ENCODE assay signal across 25 cellular contexts in genomic region chr10:95049919-95050318, GRCh38. TPM values are rescaled to one million over a fixed set of nuclear protein-coding genes. Genes with fewer than 3 reads are reported as not detected.
DNase-seq lines count a peak whose midpoint lies in the region; ATAC-seq, FAIRE-seq and TF ChIP-seq lines count a peak whose summit lies in the region.
"Had no signal": no experiment of that assay in that cellular context is flagged by ENCODE, and none has a peak within 500 bp of the region (broad histone marks: within the 10 kb centered on the region; RNA-seq: fewer than 3 reads in every experiment).

No MANE protein-coding gene starts in this region.

- H4K20me1 ChIP-seq in H1 (replicated peaks in 1 of 2; ENCODE audit: control insufficient read depth in 1 of 2, insufficient read depth in 2 of 2, low read length in 2 of 2), result no peaks in the 10 kb centered on the region
- H4K20me1 ChIP-seq: BLaER1 treated with 17β-estradiol and CSF1 and Interleukin-3, amounts not matched to agents 10 nM and 100 nM had no signal

- H2BK20ac ChIP-seq in H1 (ENCODE audit: low read length), result no peak overlapping the region

- H3K27ac ChIP-seq in H1 (ENCODE audit: low read depth, low read length) (no peak overlapping the region), left lung (no peak overlapping the region)
- H3K27ac ChIP-seq: A549; BLaER1 treated with 17β-estradiol and CSF1 and Interleukin-3, amounts not matched to agents 10 nM and 100 nM had no signal

- TF ChIP-seq POLR2A in H1 (IDR thresholded peaks at IDR 0.05; ENCODE audit: control extremely low read depth in 1 of 2, low read depth in 2 of 2, low read length in 2 of 2), result no peak

- no peak for TF ChIP-seq EP300 in H1 (IDR thresholded peaks at IDR 0.05; ENCODE audit: borderline replicate concordance in 1 of 2, low read depth in 2 of 2, low read length in 2 of 2)

- no peaks in the 10 kb centered on the region for H3K36me3 ChIP-seq in H1 (ENCODE audit: control insufficient read depth in 2 of 4, insufficient read depth in 4 of 4, low read length in 3 of 4)
- no peaks in the 10 kb centered on the region for H3K36me3 ChIP-seq in left lung
- H3K36me3 ChIP-seq: BE2C; BLaER1 treated with 17β-estradiol and CSF1 and Interleukin-3, amounts not matched to agents 10 nM and 100 nM had no signal

- H3K9me3 Mint-ChIP-seq in progenitor cell of endocrine pancreas (ENCODE audit: low read depth) (peaks cover 3% of the 10 kb centered on the region), type B pancreatic cell (no peaks in the 10 kb centered on the region)

- H3K56ac ChIP-seq in H1 (replicated peaks; ENCODE audit: insufficient read length, low read depth, low read length), result no peak overlapping the region

- no peak for TF ChIP-seq RAD21 in H1 (IDR thresholded peaks at IDR 0.05 in 1 of 2, conservative IDR thresholded peaks at IDR 0.05 in 1 of 2; ENCODE audit: low read depth in 2 of 2, low read length in 2 of 2)

- no peak overlapping the region for H2BK5ac ChIP-seq in H1 (ENCODE audit: low read depth, low read length)

- H2BK120ac ChIP-seq in H1 (replicated peaks; ENCODE audit: low read depth, low read length), result no peak overlapping the region

- no peak overlapping the region for H3K4ac ChIP-seq in H1 (replicated peaks; ENCODE audit: insufficient read length, low read depth, low read length)

- H3K79me1 ChIP-seq in H1 (ENCODE audit: low read depth, low read length), result no peaks in the 10 kb centered on the region

- POLR2A ChIA-PET in H1 (lab: Charles Lee; ENCODE audit: partially characterized antibody), result no interaction called here

- no peak overlapping the region for H2BK15ac ChIP-seq in H1 (ENCODE audit: low read length)

- H3K4me1 Mint-ChIP-seq in progenitor cell of endocrine pancreas (ENCODE audit: low read depth), result peaks cover 4% of the 10 kb centered on the region
- H3K4me1 Mint-ChIP-seq in type B pancreatic cell (ENCODE audit: unreplicated experiment), result no peaks in the 10 kb centered on the region
- H3K4me1 Mint-ChIP-seq: CD4-positive, alpha-beta memory T cell had no signal

- H3K79me2 ChIP-seq in H1 (ENCODE audit: control insufficient read depth in 1 of 2, insufficient read depth in 2 of 2, low read length in 2 of 2), result no peaks in the 10 kb centered on the region

- H3K27me3 ChIP-seq in H1 (replicated peaks in 1 of 4; ENCODE audit: control insufficient read depth in 3 of 4, extremely low read depth in 1 of 4, insufficient read depth in 3 of 4, low read length in 3 of 4) (no peaks in the 10 kb centered on the region), left lung (no peaks in the 10 kb centered on the region)
- H3K27me3 ChIP-seq: BE2C; BLaER1 treated with 17β-estradiol and CSF1 and Interleukin-3, amounts not matched to agents 10 nM and 100 nM had no signal

- H3K4me3 Mint-ChIP-seq in progenitor cell of endocrine pancreas (ENCODE audit: low read depth), result no peak overlapping the region
- H3K4me3 Mint-ChIP-seq in type B pancreatic cell, result no peak overlapping the region
- H3K4me3 Mint-ChIP-seq: CD4-positive, alpha-beta memory T cell had no signal

- no peak overlapping the region for H4K5ac ChIP-seq in H1 (ENCODE audit: insufficient read length, low read depth, low read length)

- TF ChIP-seq CTCF in H1 (IDR thresholded peaks at IDR 0.05; ENCODE audit: control extremely low read depth in 1 of 3, insufficient read depth in 1 of 3, low read depth in 1 of 3, low read length in 3 of 3), result no peak
- no peak for TF ChIP-seq CTCF in left lung (IDR thresholded peaks at IDR 0.05)
- no peak for TF ChIP-seq CTCF in progenitor cell of endocrine pancreas (IDR thresholded peaks at IDR 0.05; ENCODE audit: unreplicated experiment)
- no peak for TF ChIP-seq CTCF in type B pancreatic cell (conservative IDR thresholded peaks at IDR 0.05)

- 0 out of 2 replicates have a peak overlapping the region, but pooled peaks have one; percentile 10 for H2AFZ ChIP-seq in H1 (ENCODE audit: low read length)

- no peak overlapping the region for H3K9ac ChIP-seq in H1 (replicated peaks in 1 of 4; ENCODE audit: extremely low read depth in 1 of 4, low read depth in 3 of 4, low read length in 3 of 4)
- H3K9ac ChIP-seq: BLaER1 treated with 17β-estradiol and CSF1 and Interleukin-3, amounts not matched to agents 10 nM and 100 nM had no signal

- WGBS in H1 (ENCODE audit: extremely low coverage in 1 of 2, insufficient coverage in 1 of 2, insufficient read length in 1 of 2, insufficient replicate concordance in 2 of 2, low coverage in 1 of 2, low lambda C conversion rate in 2 of 2, missing lambda C conversion rate in 1 of 2), 2 experiments, result 82% methylated on average over 2 of the region's 2 CpGs; no CpG with 5 or more reads in 1 of the 2 experiments

- H4K8ac ChIP-seq in H1 (ENCODE audit: extremely low read depth, insufficient read depth, low read length), result peak overlapping the region; percentile 7; the same call in 1 of the 2 replicates

- H3K23me2 ChIP-seq in H1 (ENCODE audit: low read depth, low read length), result no peaks in the 10 kb centered on the region

- no peak overlapping the region for H3K18ac ChIP-seq in H1 (ENCODE audit: extremely low read depth, low read length)

- no peaks in the 10 kb centered on the region for H3K4me1 ChIP-seq in H1 (replicated peaks in 1 of 4; ENCODE audit: control insufficient read depth in 3 of 4, insufficient read depth in 4 of 4, low read length in 3 of 4)
- no peaks in the 10 kb centered on the region for H3K4me1 ChIP-seq in left lung
- H3K4me1 ChIP-seq: A549; BE2C; BLaER1 treated with 17β-estradiol and CSF1 and Interleukin-3, amounts not matched to agents 10 nM and 100 nM had no signal

- H3K23ac ChIP-seq in H1 (ENCODE audit: insufficient read length), result no peak overlapping the region

- CTCF ChIA-PET in H1 (lab: Charles Lee; ENCODE audit: partially characterized antibody), result no interaction called here

- H3K27ac Mint-ChIP-seq in progenitor cell of endocrine pancreas (peak overlapping the region; percentile 63), type B pancreatic cell (no peak overlapping the region)
- H3K27ac Mint-ChIP-seq: CD4-positive, alpha-beta memory T cell had no signal

- no peak overlapping the region for H2AK5ac ChIP-seq in H1 (ENCODE audit: low read depth, low read length)

- DNase-seq in H1 (ENCODE audit: low read depth in 1 of 2, low spot score in 2 of 2) (no peak), left lung (no peak), progenitor cell of endocrine pancreas (ENCODE audit: low spot score, unreplicated experiment) (no peak), type B pancreatic cell (ENCODE audit: extremely low spot score, unreplicated experiment) (no peak), posterior vena cava (ENCODE audit: low spot score) (no peak)
- DNase-seq: 8988T; ACHN; AML-193; BE2C; Calu3; CD4-positive, alpha-beta memory T cell; COR-L47; DMS53; DMS79 treated with DMSO at 0.1 percent for 48 hours; GF-D8; GOT3; H7; HCEC 1CT had no signal

- H3K27me3 Mint-ChIP-seq in progenitor cell of endocrine pancreas (no peaks in the 10 kb centered on the region), type B pancreatic cell (no peaks in the 10 kb centered on the region)
- H3K27me3 Mint-ChIP-seq: CD4-positive, alpha-beta memory T cell had no signal

- H3K4me3 ChIP-seq in H1 (ENCODE audit: extremely low read depth in 1 of 4, insufficient read depth in 2 of 4, low read depth in 3 of 4, low read length in 4 of 4), result no peak overlapping the region
- no peak overlapping the region for H3K4me3 ChIP-seq in left lung
- H3K4me3 ChIP-seq: A549; BLaER1 treated with 17β-estradiol and CSF1 and Interleukin-3, amounts not matched to agents 10 nM and 100 nM had no signal

- peaks cover 0 to 3% of the 10 kb centered on the region in 2 experiments; a peak in 1 of 4 replicates for H3K9me3 ChIP-seq in H1 (ENCODE audit: insufficient read depth in 2 of 2, low read depth in 1 of 2, low read length in 1 of 2)
- H3K9me3 ChIP-seq in left lung, result peaks cover 0 to 12% of the 10 kb centered on the region in 2 donors
- H3K9me3 ChIP-seq: BE2C had no signal

- H4K91ac ChIP-seq in H1 (replicated peaks; ENCODE audit: insufficient read length, low read length), result no peak overlapping the region

- no peak overlapping the region for H3K14ac ChIP-seq in H1 (ENCODE audit: insufficient read length)

- ATAC-seq in left lung (peak; percentile 54), GM21367 (IDR thresholded peaks at IDR 0.05; ENCODE audit: unreplicated experiment) (no peak)
- ATAC-seq: A549 had no signal

- H2BK12ac ChIP-seq in H1 (ENCODE audit: low read depth, low read length), result no peak overlapping the region

- peaks cover 8% of the 10 kb centered on the region for H3K36me3 Mint-ChIP-seq in progenitor cell of endocrine pancreas (ENCODE audit: insufficient read depth)
- no peaks in the 10 kb centered on the region for H3K36me3 Mint-ChIP-seq in type B pancreatic cell
- H3K36me3 Mint-ChIP-seq: CD4-positive, alpha-beta memory T cell had no signal

- FAIRE-seq in H1 (lab: Jason Lieb, UNC), result no peak
- FAIRE-seq: A549, GM12891, GM18507 had no signal

- intact Hi-C loops in left lung (cut with DNase I) (no loop called here), posterior vena cava (cut with DNase I) (no loop called here)

- H3K4me2 ChIP-seq in H1 (ENCODE audit: insufficient read depth in 1 of 2, low read depth in 2 of 2, low read length in 2 of 2), result no peak overlapping the region
- H3K4me2 ChIP-seq: A549 had no signal

TF ChIP-seq in H1, 55 proteins besides CTCF, POLR2A, EP300 and RAD21 (continues in another document):
- no peak for TF ChIP-seq EZH2 (IDR thresholded peaks at IDR 0.05; ENCODE audit: low read depth, low read length, severe bottlenecking)
- TF ChIP-seq GTF2F1 (IDR thresholded peaks at IDR 0.05; ENCODE audit: borderline replicate concordance, low read depth, low read length), result no peak
- TF ChIP-seq NANOG (IDR thresholded peaks at IDR 0.05; ENCODE audit: insufficient read depth, low read depth, low read length, poor library complexity, severe bottlenecking), result no peak
- TF ChIP-seq ASH2L (IDR thresholded peaks at IDR 0.05; ENCODE audit: low read length), result no peak
- TF ChIP-seq TEAD4 (IDR thresholded peaks at IDR 0.05; ENCODE audit: low read depth, low read length), result no peak
- TF ChIP-seq SP1 (IDR thresholded peaks at IDR 0.05; ENCODE audit: low read depth, low read length), result no peak

RNA-seq across cellular contexts. Expression of gene CYP2C8, which starts 19.4 kb away (rescaled TPM):
- total RNA-seq in H1 (2021; fragmentation: NEBNext Ultra II Directional; extraction: Animal tissue kit (Norgen Biotek cat#: 25700)), result 0.32 TPM in 1 of 2 replicates, not detected in the other
- 0.30 and 0.89 TPM in 2 replicates for polyA plus RNA-seq in H1 (2011; rRNA removed)
- polyA plus RNA-seq in H1 (2011; cell fraction: cytosol; rRNA removed), result 0.34 TPM
- polyA plus RNA-seq in H1 (2011; cell fraction: nucleus; rRNA removed), result 2.5 TPM
- polyA plus RNA-seq in H1 (2012, experiment 1 of 2), result 0.42 to 0.87 TPM (median 0.51 TPM) in 4 replicates
- polyA plus RNA-seq in H1 (2012, experiment 2 of 2), result 0.22 TPM
- polyA plus RNA-seq in H1 (2013, experiment 1 of 2), result 0.34 TPM
- 0.59 TPM for polyA plus RNA-seq in H1 (2013, experiment 2 of 2)
- polyA minus RNA-seq in H1 (2011; rRNA and poly(A)+ RNA removed), result 0.78 and 1.2 TPM in 2 replicates
- polyA minus RNA-seq in H1 (2011; cell fraction: cytosol; rRNA and poly(A)+ RNA removed), result not detected
- polyA minus RNA-seq in H1 (2011; cell fraction: nucleus; rRNA and poly(A)+ RNA removed), result 1.1 TPM
- under 1 TPM; 0.39 to 0.79 TPM for total RNA-seq in left lung
- 7.3 and 8.1 TPM in 2 replicates for total RNA-seq in progenitor cell of endocrine pancreas
- total RNA-seq in type B pancreatic cell (ENCODE audit: low replicate concordance), result 2.2 and 2.9 TPM in 2 replicates
- total RNA-seq in posterior vena cava, result under 1 TPM; 0.32 to 0.57 TPM
- total RNA-seq: Calu3; CD4-positive, alpha-beta memory T cell; Daoy; G401 had no signal
- polyA plus RNA-seq: CD4-positive, alpha-beta memory T cell had no signal
